21 cellular contexts compared by ENCODE assay signal in the genomic region with DNA sequence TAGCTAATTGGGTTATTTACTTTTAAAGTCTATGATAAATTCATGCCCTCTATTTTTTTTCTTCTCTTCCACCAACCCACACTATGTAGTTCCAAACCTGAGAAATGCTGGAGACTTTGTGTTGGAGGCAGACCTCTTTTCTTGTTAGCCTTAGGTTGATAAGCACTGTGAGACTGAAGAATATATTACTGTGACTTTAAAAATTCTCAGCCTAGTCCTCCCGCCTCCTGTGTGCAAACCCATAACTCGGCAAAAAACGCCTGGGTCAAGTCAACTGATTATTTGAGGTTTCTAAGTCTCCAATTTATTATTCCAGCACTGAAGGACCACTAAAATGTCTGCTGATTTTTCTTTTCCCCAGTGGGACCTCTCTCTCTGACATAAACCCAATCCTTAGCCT.
DNase-seq lines count a peak whose midpoint lies in the region; FAIRE-seq and TF ChIP-seq lines count a peak whose summit lies in the region.
"Had no signal": no experiment of that assay in that cellular context is flagged by ENCODE, and none has a peak within 500 bp of the region (broad histone marks: within the 10 kb centered on the region; RNA-seq: fewer than 3 reads in every experiment).

No MANE protein-coding gene starts in this region.

- no peak for FAIRE-seq in astrocyte (lab: Jason Lieb, UNC)
- FAIRE-seq: A549, D721Med had no signal

- H3K27ac ChIP-seq in astrocyte (ENCODE audit: low read depth, low read length) (no peak overlapping the region), endodermal cell (ENCODE audit: low read depth, low read length) (no peak overlapping the region)
- H3K27ac ChIP-seq: A549, BLaER1, Peyer's patch, SK-N-MC had no signal

- no peaks in the 10 kb centered on the region for H3K27me3 ChIP-seq in astrocyte (ENCODE audit: insufficient read depth, low read length)
- H3K27me3 ChIP-seq in skeletal muscle satellite cell (ENCODE audit: control insufficient read depth, insufficient read depth, low read length), result no peaks in the 10 kb centered on the region
- H3K27me3 ChIP-seq in endodermal cell (ENCODE audit: control insufficient read depth, insufficient read depth, low read length, poor library complexity, severe bottlenecking), result no peaks in the 10 kb centered on the region
- H3K27me3 ChIP-seq: BLaER1, Peyer's patch had no signal

- DNase-seq in HS-27A (ENCODE audit: low read depth) (peak; percentile 42), astrocyte (ENCODE audit: low read depth) (no peak), fibroblast of peridontal ligament (ENCODE audit: extremely low read depth) (peak; percentile 2), occipital lobe (lab: John Stamatoyannopoulos, UW) (no peak), pons (ENCODE audit: low spot score) (no peak), endodermal cell (no peak)
- DNase-seq: CD8-positive, alpha-beta T cell; HCEC 1CT; Karpas-422; NCI-H1092 treated with DMSO at 0.1 percent for 48 hours; NCI-H146; NCI-H2029 treated with DMSO at 0.1 percent for 48 hours; NCI-H2171; NCI-H446; NCI-H526 treated with DMSO at 0.1 percent for 48 hours; Peyer's patch had no signal

- H3K4me3 Mint-ChIP-seq in astrocyte (ENCODE audit: unreplicated experiment) (no peak overlapping the region), endodermal cell (no peak overlapping the region)
- H3K4me3 Mint-ChIP-seq: CD8-positive, alpha-beta T cell had no signal

- peaks cover 5% of the 10 kb centered on the region for H3K4me1 ChIP-seq in astrocyte (ENCODE audit: insufficient read depth, low read length)
- peaks cover 35% of the 10 kb centered on the region for H3K4me1 ChIP-seq in skeletal muscle satellite cell (ENCODE audit: control insufficient read depth, insufficient read depth, low read length)
- H3K4me1 ChIP-seq in endodermal cell (ENCODE audit: control insufficient read depth, insufficient read depth, low read length), result no peaks in the 10 kb centered on the region
- H3K4me1 ChIP-seq: A549, BLaER1, Peyer's patch had no signal

- no peaks in the 10 kb centered on the region for H3K36me3 ChIP-seq in astrocyte (ENCODE audit: insufficient read depth, low read length)
- H3K36me3 ChIP-seq in skeletal muscle satellite cell (ENCODE audit: insufficient read depth, low read length), result no peaks in the 10 kb centered on the region
- H3K36me3 ChIP-seq in endodermal cell (ENCODE audit: control insufficient read depth, insufficient read depth, low read length), result no peaks in the 10 kb centered on the region
- H3K36me3 ChIP-seq: BLaER1, Peyer's patch had no signal

- H3K4me3 ChIP-seq in astrocyte (ENCODE audit: insufficient read depth, low read depth, low read length) (no peak overlapping the region), skeletal muscle satellite cell (ENCODE audit: low read length) (no peak overlapping the region), endodermal cell (ENCODE audit: low read length) (no peak overlapping the region)
- H3K4me3 ChIP-seq: A549, BLaER1, Peyer's patch, SK-N-MC had no signal

- no peak overlapping the region for H2AFZ ChIP-seq in astrocyte (ENCODE audit: low read depth, low read length)

- H3K27ac Mint-ChIP-seq in astrocyte (ENCODE audit: unreplicated experiment), result peak overlapping the region; percentile 97
- H3K27ac Mint-ChIP-seq in endodermal cell, result no peak overlapping the region
- H3K27ac Mint-ChIP-seq: CD8-positive, alpha-beta T cell had no signal

- TF ChIP-seq CTCF in astrocyte (IDR thresholded peaks at IDR 0.05; ENCODE audit: insufficient read depth, low read depth, low read length) (no peak), endodermal cell (conservative IDR thresholded peaks at IDR 0.05) (no peak)

- WGBS in endodermal cell (ENCODE audit: insufficient coverage in 1 of 2, insufficient read length in 1 of 2), 2 experiments, result 79 to 83% methylated on average over 2 to 3 of the region's 3 CpGs

- H3K9me3 ChIP-seq in astrocyte (ENCODE audit: insufficient read depth, low read depth, low read length) (no peaks in the 10 kb centered on the region), skeletal muscle satellite cell (replicated peaks; ENCODE audit: low read length) (no peaks in the 10 kb centered on the region), endodermal cell (ENCODE audit: control insufficient read depth, low read length) (no peaks in the 10 kb centered on the region)
- H3K9me3 ChIP-seq: A549, BLaER1, Peyer's patch had no signal

- H3K4me2 ChIP-seq in astrocyte (ENCODE audit: low read length), result peak overlapping the region; percentile 19
- H3K4me2 ChIP-seq in skeletal muscle satellite cell (ENCODE audit: low read length), result peak overlapping the region; percentile 48
- H3K4me2 ChIP-seq: A549, BLaER1 had no signal

- H3K79me2 ChIP-seq in astrocyte (ENCODE audit: insufficient read depth, low read length), result no peaks in the 10 kb centered on the region

- H3K9me3 Mint-ChIP-seq in astrocyte (ENCODE audit: unreplicated experiment) (no peaks in the 10 kb centered on the region), endodermal cell (no peaks in the 10 kb centered on the region)

- no peak overlapping the region for H3K9ac ChIP-seq in astrocyte (ENCODE audit: low read length)
- peak overlapping the region; percentile 48 for H3K9ac ChIP-seq in skeletal muscle satellite cell (ENCODE audit: low read depth, low read length)
- H3K9ac ChIP-seq in endodermal cell (ENCODE audit: extremely low read depth, low read length, poor library complexity, severe bottlenecking), result no peak overlapping the region
- H3K9ac ChIP-seq: BLaER1 had no signal

- no peaks in the 10 kb centered on the region for H4K20me1 ChIP-seq in astrocyte (ENCODE audit: insufficient read depth, low read length)
- H4K20me1 ChIP-seq: BLaER1 had no signal

- H3K4me1 Mint-ChIP-seq in astrocyte (ENCODE audit: low read depth, unreplicated experiment) (peaks cover 20% of the 10 kb centered on the region), endodermal cell (peaks cover 3% of the 10 kb centered on the region)

- no peaks in the 10 kb centered on the region for H3K36me3 Mint-ChIP-seq in astrocyte (ENCODE audit: low read depth, unreplicated experiment)
- no peaks in the 10 kb centered on the region for H3K36me3 Mint-ChIP-seq in endodermal cell (ENCODE audit: low read depth)
- H3K36me3 Mint-ChIP-seq: CD8-positive, alpha-beta T cell had no signal

- H3K27me3 Mint-ChIP-seq in astrocyte (ENCODE audit: low read depth, unreplicated experiment) (no peaks in the 10 kb centered on the region), endodermal cell (ENCODE audit: insufficient read depth) (no peaks in the 10 kb centered on the region)

Comparison
In these comparisons a context has a peak if more than half of its experiments do, and no peak if none do; other contexts are left out.
1. DNase-seq: peak in HS-27A (single experiment) and fibroblast of peridontal ligament (single experiment); none in astrocyte (single experiment), occipital lobe (single experiment), pons (single experiment) and endodermal cell (single experiment).